ENCODE assay signal across 1 cellular context in genomic region chr1:47107851-47108574, GRCh38.
TF ChIP-seq lines count a peak whose summit lies in the region.

No MANE protein-coding gene starts in this region.

TF ChIP-seq in SK-N-SH, 30 proteins besides CTCF, POLR2A, EP300 and RAD21:
- TF ChIP-seq MAX (IDR thresholded peaks at IDR 0.05; ENCODE audit: low read depth) (peak; percentile 48), USF1 (IDR thresholded peaks at IDR 0.05; ENCODE audit: borderline replicate concordance, low read depth) (peak; percentile 14; the same call in 1 of the 2 replicates), FOSL2 (IDR thresholded peaks at IDR 0.05; ENCODE audit: borderline replicate concordance, low read depth) (peak; percentile 19; the same call in 1 of the 2 replicates), TCF12 (IDR thresholded peaks at IDR 0.05) (0 out of 2 replicates have a peak, but pooled peaks have one; percentile 10)
